Comparison of ENCODE assay signal across 1 cellular context in genomic region chr12:10167588-10167987, GRCh38.
TF ChIP-seq lines count a peak whose summit lies in the region.

No MANE protein-coding gene starts in this region.

TF ChIP-seq in HepG2, 621 proteins besides CTCF, POLR2A, EP300 and RAD21:
- TF ChIP-seq NONO (IDR thresholded peaks at IDR 0.05), result no peak
- TF ChIP-seq NONO (CRISPR knock-in tag; conservative IDR thresholded peaks at IDR 0.05), result no peak
- 0 out of 2 replicates have a peak, but pooled peaks have one; percentile 9 for TF ChIP-seq RARA (CRISPR knock-in tag; IDR thresholded peaks at IDR 0.05)
- TF ChIP-seq MTF2 (CRISPR knock-in tag; IDR thresholded peaks at IDR 0.05; ENCODE audit: borderline replicate concordance), result no peak
- peak; percentile 69 for TF ChIP-seq NR2F2 (IDR thresholded peaks at IDR 0.05; ENCODE audit: borderline replicate concordance, low read depth)
- TF ChIP-seq CEBPB (IDR thresholded peaks at IDR 0.05; ENCODE audit: borderline replicate concordance, low read depth, low read length), result peak; percentile 84
- TF ChIP-seq NR2F6 (IDR thresholded peaks at IDR 0.05), result peak; percentile 24; the same call in 1 of the 2 replicates
- TF ChIP-seq NR2F6 (CRISPR knock-in tag; IDR thresholded peaks at IDR 0.05), result 0 out of 2 replicates have a peak, but pooled peaks have one; percentile 20
- TF ChIP-seq NR2F1 (CRISPR knock-in tag; IDR thresholded peaks at IDR 0.05), result peak in 1 of 2 experiments; percentile 78; a peak in 2 of 4 replicates
- peak; percentile 78 for TF ChIP-seq TCF7 (IDR thresholded peaks at IDR 0.05; ENCODE audit: low read depth)
- TF ChIP-seq HMG20A (CRISPR knock-in tag; IDR thresholded peaks at IDR 0.05; ENCODE audit: borderline replicate concordance), result peak; percentile 79; the same call in 1 of the 2 replicates
TF ChIP-seq in HepG2: peak in this region for 7.
